Comparison of ENCODE assay signal across 17 cellular contexts in the genomic region with DNA sequence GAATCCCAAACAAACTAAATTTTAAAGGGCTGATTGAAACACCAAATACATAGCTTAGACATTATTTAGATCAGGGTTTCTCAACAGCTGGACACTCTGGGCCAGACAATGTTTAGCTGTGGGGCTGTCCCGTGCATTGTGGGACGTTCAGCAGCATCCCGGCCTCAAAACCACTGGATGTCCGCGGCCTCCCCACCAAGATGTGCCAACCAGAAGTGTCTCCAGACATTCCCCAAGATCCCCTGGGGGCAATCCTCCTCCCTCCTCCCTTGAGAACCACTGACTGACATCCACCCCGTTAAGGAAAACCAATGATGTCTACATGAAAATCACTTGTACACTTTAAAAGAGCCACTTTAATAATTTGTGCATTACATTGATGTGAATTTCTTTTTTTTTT. TPM values are rescaled to one million over a fixed set of nuclear protein-coding genes. Genes with fewer than 3 reads are reported as not detected.
A peak's percentile ranks its signal among the peaks of the same experiment; 100 is the strongest.
DNase-seq lines count a peak whose midpoint lies in the region; ATAC-seq, FAIRE-seq and TF ChIP-seq lines count a peak whose summit lies in the region.
"Had no signal": no experiment of that assay in that cellular context is flagged by ENCODE, and none has a peak within 500 bp of the region (broad histone marks: within the 10 kb centered on the region; RNA-seq: fewer than 3 reads in every experiment).

No MANE protein-coding gene starts in this region.

- TF ChIP-seq CTCF in GM23338 (conservative IDR thresholded peaks at IDR 0.05; ENCODE audit: low read depth in 2 of 2) (no peak), RWPE1 (conservative IDR thresholded peaks at IDR 0.05; ENCODE audit: low read depth) (no peak), fibroblast of villous mesenchyme (IDR thresholded peaks at IDR 0.05; ENCODE audit: insufficient read depth, low read depth, low read length) (no peak), progenitor cell of endocrine pancreas (IDR thresholded peaks at IDR 0.05; ENCODE audit: unreplicated experiment) (no peak)

- H3K9me3 Mint-ChIP-seq in GM23338 (no peaks in the 10 kb centered on the region), progenitor cell of endocrine pancreas (ENCODE audit: low read depth) (no peaks in the 10 kb centered on the region)

- no peak overlapping the region for H3K27ac ChIP-seq in GM23338 (ENCODE audit: low read depth)
- peak overlapping the region; percentile 59 for H3K27ac ChIP-seq in RWPE1

- DNase-seq in GM23338 (ENCODE audit: low spot score) (no peak), RWPE1 (ENCODE audit: low spot score) (no peak), fibroblast of villous mesenchyme (ENCODE audit: low read depth) (peak; percentile 28), progenitor cell of endocrine pancreas (ENCODE audit: low spot score, unreplicated experiment) (no peak), Kasumi-1 (lab: John Stamatoyannopoulos, UW) (no peak), HCEC 1CT (no peak), HTR-8/SVneo (ENCODE audit: insufficient read length, low spot score) (no peak)
- DNase-seq: EL, KG1, MM.1S, NCI-H1105 treated with DMSO at 0.1 percent for 48 hours, NCI-H2029, NCI-H510A, NCI-H82, OCI-M1 had no signal

- CTCF ChIA-PET in RWPE1 (lab: Yijun Ruan, JAX) = interaction anchor here (0.7 to 1.2 kb wide), 2 partner anchors 14 to 101 kb away, joined by 3 read pairs; no protein-coding TSS in a partner anchor

- H3K79me2 ChIP-seq in GM23338 (replicated peaks; ENCODE audit: insufficient read depth) = peaks cover 80% of the 10 kb centered on the region

- no peak overlapping the region for H3K4me3 Mint-ChIP-seq in GM23338
- no peak overlapping the region for H3K4me3 Mint-ChIP-seq in progenitor cell of endocrine pancreas (ENCODE audit: low read depth)

- no peak for TF ChIP-seq POLR2A in GM18505 (IDR thresholded peaks at IDR 0.05; ENCODE audit: borderline replicate concordance, extremely low read depth, insufficient read depth, insufficient read length)

- H4K20me1 ChIP-seq in GM23338 (replicated peaks; ENCODE audit: insufficient read depth) = peaks cover 20% of the 10 kb centered on the region

- H3K27ac Mint-ChIP-seq in GM23338 (no peak overlapping the region), progenitor cell of endocrine pancreas (peak overlapping the region; percentile 60)

- H3K4me1 ChIP-seq in GM23338 (ENCODE audit: insufficient read depth) = peaks cover 12% of the 10 kb centered on the region

- ATAC-seq in GM23338 (peak; percentile 16; the same call in 1 of the 3 replicates), GM18505 (IDR thresholded peaks at IDR 0.05; ENCODE audit: unreplicated experiment) (no peak)

- FAIRE-seq in HTR-8/SVneo (lab: Jason Lieb, UNC) = no peak

- H3K36me3 ChIP-seq in GM23338 (ENCODE audit: insufficient read depth) = no peaks in the 10 kb centered on the region
- H3K36me3 ChIP-seq: HAP-1 had no signal

- no peaks in the 10 kb centered on the region for H3K27me3 ChIP-seq in GM23338 (ENCODE audit: insufficient read depth)

- no peak overlapping the region for H3K4me3 ChIP-seq in GM23338
- H3K4me3 ChIP-seq in fibroblast of villous mesenchyme (ENCODE audit: low read depth, low read length) = no peak overlapping the region
- H3K4me3 ChIP-seq: HAP-1 had no signal

- no peaks in the 10 kb centered on the region for H3K9me2 ChIP-seq in GM23338 (ENCODE audit: insufficient read depth)

- H3F3A ChIP-seq in GM23338 (replicated peaks; ENCODE audit: low read depth) = no peaks in the 10 kb centered on the region; the same call in 1 of the 2 replicates

- H3K36me3 Mint-ChIP-seq in GM23338 (ENCODE audit: low read depth) = 0 out of 3 replicates have a peak, but pooled peaks cover 8% of the 10 kb centered on the region
- H3K36me3 Mint-ChIP-seq in progenitor cell of endocrine pancreas (ENCODE audit: insufficient read depth) = peaks cover 5% of the 10 kb centered on the region

- POLR2A ChIA-PET in RWPE1 (lab: Yijun Ruan, JAX; ENCODE audit: low non-redundant PET) = no interaction called here

- H3K4me1 Mint-ChIP-seq in GM23338 (peaks cover 19% of the 10 kb centered on the region), progenitor cell of endocrine pancreas (ENCODE audit: low read depth) (no peaks in the 10 kb centered on the region)

- H3K27me3 Mint-ChIP-seq in GM23338 (ENCODE audit: insufficient read depth, low read depth, poor library complexity) (peaks cover 4% of the 10 kb centered on the region), progenitor cell of endocrine pancreas (no peaks in the 10 kb centered on the region)

- H2AFZ ChIP-seq in GM23338 = no peak overlapping the region

- H3K4me2 ChIP-seq in GM23338 = no peak overlapping the region

TF ChIP-seq in GM23338, 12 proteins besides CTCF, POLR2A, EP300 and RAD21 (continues in another document):
- TF ChIP-seq ZNF331 (CRISPR knock-in tag; IDR thresholded peaks at IDR 0.05; ENCODE audit: low read depth) = no peak
- TF ChIP-seq, protein P1, sequence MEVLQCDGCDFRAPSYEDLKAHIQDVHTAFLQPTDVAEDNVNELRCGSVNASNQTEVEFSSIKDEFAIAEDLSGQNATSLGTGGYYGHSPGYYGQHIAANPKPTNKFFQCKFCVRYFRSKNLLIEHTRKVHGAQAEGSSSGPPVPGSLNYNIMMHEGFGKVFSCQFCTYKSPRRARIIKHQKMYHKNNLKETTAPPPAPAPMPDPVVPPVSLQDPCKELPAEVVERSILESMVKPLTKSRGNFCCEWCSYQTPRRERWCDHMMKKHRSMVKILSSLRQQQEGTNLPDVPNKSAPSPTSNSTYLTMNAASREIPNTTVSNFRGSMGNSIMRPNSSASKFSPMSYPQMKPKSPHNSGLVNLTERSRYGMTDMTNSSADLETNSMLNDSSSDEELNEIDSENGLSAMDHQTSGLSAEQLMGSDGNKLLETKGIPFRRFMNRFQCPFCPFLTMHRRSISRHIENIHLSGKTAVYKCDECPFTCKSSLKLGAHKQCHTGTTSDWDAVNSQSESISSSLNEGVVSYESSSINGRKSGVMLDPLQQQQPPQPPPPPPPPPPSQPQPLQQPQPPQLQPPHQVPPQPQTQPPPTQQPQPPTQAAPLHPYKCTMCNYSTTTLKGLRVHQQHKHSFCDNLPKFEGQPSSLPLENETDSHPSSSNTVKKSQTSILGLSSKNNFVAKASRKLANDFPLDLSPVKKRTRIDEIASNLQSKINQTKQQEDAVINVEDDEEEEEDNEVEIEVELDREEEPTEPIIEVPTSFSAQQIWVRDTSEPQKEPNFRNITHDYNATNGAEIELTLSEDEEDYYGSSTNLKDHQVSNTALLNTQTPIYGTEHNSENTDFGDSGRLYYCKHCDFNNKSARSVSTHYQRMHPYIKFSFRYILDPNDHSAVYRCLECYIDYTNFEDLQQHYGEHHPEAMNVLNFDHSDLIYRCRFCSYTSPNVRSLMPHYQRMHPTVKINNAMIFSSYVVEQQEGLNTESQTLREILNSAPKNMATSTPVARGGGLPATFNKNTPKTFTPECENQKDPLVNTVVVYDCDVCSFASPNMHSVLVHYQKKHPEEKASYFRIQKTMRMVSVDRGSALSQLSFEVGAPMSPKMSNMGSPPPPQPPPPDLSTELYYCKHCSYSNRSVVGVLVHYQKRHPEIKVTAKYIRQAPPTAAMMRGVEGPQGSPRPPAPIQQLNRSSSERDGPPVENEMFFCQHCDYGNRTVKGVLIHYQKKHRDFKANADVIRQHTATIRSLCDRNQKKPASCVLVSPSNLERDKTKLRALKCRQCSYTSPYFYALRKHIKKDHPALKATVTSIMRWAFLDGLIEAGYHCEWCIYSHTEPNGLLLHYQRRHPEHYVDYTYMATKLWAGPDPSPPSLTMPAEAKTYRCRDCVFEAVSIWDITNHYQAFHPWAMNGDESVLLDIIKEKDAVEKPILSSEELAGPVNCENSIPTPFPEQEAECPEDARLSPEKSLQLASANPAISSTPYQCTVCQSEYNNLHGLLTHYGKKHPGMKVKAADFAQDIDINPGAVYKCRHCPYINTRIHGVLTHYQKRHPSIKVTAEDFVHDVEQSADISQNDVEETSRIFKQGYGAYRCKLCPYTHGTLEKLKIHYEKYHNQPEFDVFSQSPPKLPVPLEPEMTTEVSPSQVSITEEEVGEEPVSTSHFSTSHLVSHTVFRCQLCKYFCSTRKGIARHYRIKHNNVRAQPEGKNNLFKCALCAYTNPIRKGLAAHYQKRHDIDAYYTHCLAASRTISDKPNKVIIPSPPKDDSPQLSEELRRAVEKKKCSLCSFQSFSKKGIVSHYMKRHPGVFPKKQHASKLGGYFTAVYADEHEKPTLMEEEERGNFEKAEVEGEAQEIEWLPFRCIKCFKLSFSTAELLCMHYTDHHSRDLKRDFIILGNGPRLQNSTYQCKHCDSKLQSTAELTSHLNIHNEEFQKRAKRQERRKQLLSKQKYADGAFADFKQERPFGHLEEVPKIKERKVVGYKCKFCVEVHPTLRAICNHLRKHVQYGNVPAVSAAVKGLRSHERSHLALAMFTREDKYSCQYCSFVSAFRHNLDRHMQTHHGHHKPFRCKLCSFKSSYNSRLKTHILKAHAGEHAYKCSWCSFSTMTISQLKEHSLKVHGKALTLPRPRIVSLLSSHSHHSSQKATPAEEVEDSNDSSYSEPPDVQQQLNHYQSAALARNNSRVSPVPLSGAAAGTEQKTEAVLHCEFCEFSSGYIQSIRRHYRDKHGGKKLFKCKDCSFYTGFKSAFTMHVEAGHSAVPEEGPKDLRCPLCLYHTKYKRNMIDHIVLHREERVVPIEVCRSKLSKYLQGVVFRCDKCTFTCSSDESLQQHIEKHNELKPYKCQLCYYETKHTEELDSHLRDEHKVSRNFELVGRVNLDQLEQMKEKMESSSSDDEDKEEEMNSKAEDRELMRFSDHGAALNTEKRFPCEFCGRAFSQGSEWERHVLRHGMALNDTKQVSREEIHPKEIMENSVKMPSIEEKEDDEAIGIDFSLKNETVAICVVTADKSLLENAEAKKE (CRISPR knock-in tag; IDR thresholded peaks at IDR 0.05) = no peak
- TF ChIP-seq STAT1 (IDR thresholded peaks at IDR 0.05; ENCODE audit: unreplicated experiment) = no peak

RNA-seq across cellular contexts. Expression of gene CLSTN1, which starts 38.4 kb away (rescaled TPM):
- 56.4 and 66.2 TPM in 2 replicates for total RNA-seq in GM23338 (2014; rRNA removed; shearing (Covaris generic))
- polyA plus RNA-seq in GM23338 (2016; fragmentation: Nextera tagmentation; extraction: Ambion mirVana) = 38.5 and 41.7 TPM in 2 replicates
- 90.2 and 126 TPM in 2 replicates for total RNA-seq in fibroblast of villous mesenchyme
- 128 and 130 TPM in 2 replicates for total RNA-seq in progenitor cell of endocrine pancreas
